ENCODE assay signal across 16 cellular contexts in the genomic region with DNA sequence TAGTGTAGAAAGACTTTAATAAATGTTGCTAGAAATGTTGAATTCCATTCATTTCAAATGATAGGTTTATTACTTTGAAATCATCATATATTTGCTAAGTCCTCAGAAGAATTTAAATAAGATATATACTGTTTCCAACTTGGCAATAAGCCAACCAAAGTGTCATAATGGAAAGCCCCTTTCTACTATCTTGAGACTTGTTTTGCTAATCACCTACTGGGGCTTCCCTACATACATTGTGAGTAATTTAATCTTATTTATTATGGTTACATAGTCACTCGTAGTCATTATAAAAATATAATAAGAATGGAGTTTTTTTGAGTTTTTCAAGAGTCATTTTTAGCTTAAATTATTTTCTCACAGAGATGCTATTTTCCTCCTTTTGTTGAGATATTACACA.
A peak's percentile ranks its signal among the peaks of the same experiment; 100 is the strongest.
DNase-seq lines count a peak whose midpoint lies in the region; ATAC-seq and TF ChIP-seq lines count a peak whose summit lies in the region.
"Had no signal": no experiment of that assay in that cellular context is flagged by ENCODE, and none has a peak within 500 bp of the region (broad histone marks: within the 10 kb centered on the region; RNA-seq: fewer than 3 reads in every experiment).

No MANE protein-coding gene starts in this region.

- TF ChIP-seq CTCF in GM06990 (IDR thresholded peaks at IDR 0.05; ENCODE audit: insufficient read depth, low read length, poor library complexity, severe bottlenecking) (no peak), brain microvascular endothelial cell (IDR thresholded peaks at IDR 0.05; ENCODE audit: low read depth, low read length, missing control alignments) (no peak)

- H3K27ac ChIP-seq in brain microvascular endothelial cell, result no peak overlapping the region
- H3K27ac ChIP-seq: BLaER1 treated with 17β-estradiol and CSF1 and Interleukin-3, amounts not matched to agents 10 nM and 100 nM; breast epithelium; left lung had no signal

- intact Hi-C loops in head of caudate nucleus (cut with DNase I), result no loop called here

- H3K36me3 ChIP-seq in GM06990 (ENCODE audit: control insufficient read depth, insufficient read depth, low read length) (no peaks in the 10 kb centered on the region; the same call in none of the 2 replicates), brain microvascular endothelial cell (replicated peaks) (no peaks in the 10 kb centered on the region)
- H3K36me3 ChIP-seq: BLaER1 treated with 17β-estradiol and CSF1 and Interleukin-3, amounts not matched to agents 10 nM and 100 nM; breast epithelium; left lung had no signal

- no peaks in the 10 kb centered on the region for H3K27me3 ChIP-seq in GM06990 (replicated peaks; ENCODE audit: control insufficient read depth, insufficient read depth, low read length)
- no peaks in the 10 kb centered on the region for H3K27me3 ChIP-seq in brain microvascular endothelial cell (replicated peaks)
- H3K27me3 ChIP-seq: BLaER1 treated with 17β-estradiol and CSF1 and Interleukin-3, amounts not matched to agents 10 nM and 100 nM; breast epithelium; left lung had no signal

- DNase-seq in GM06990 (ENCODE audit: extremely low read depth, insufficient read length) (peak; percentile 43), brain microvascular endothelial cell (peak; percentile 17), head of caudate nucleus (no peak), CD1c-positive myeloid dendritic cell (ENCODE audit: extremely low spot score) (no peak)
- no peak for DNase-seq in stimulated activated CD4-positive, alpha-beta T cell treated with anti-CD3 and anti-CD28 coated beads, Interleukin-2, amount 100 ng/mL, for 48 hours
- DNase-seq: activated CD4-positive, alpha-beta T cell treated with anti-CD3 and anti-CD28 coated beads for 48 hours; GDM1; HCEC 1CT; left lung; NCI-H2081; right cardiac atrium had no signal

- peak; percentile 59 for ATAC-seq in GM19023 (IDR thresholded peaks at IDR 0.05; ENCODE audit: unreplicated experiment)
- peak; percentile 72 for ATAC-seq in HG03045 (IDR thresholded peaks at IDR 0.05; ENCODE audit: unreplicated experiment)
- ATAC-seq in GM21447 (IDR thresholded peaks at IDR 0.05; ENCODE audit: unreplicated experiment), result no peak
- ATAC-seq: left lung, right cardiac atrium had no signal

- no peak overlapping the region for H3K4me3 ChIP-seq in GM06990 (replicated peaks; ENCODE audit: low read depth, low read length)
- no peak overlapping the region for H3K4me3 ChIP-seq in brain microvascular endothelial cell (ENCODE audit: low read depth, low read length)
- H3K4me3 ChIP-seq: BLaER1 treated with 17β-estradiol and CSF1 and Interleukin-3, amounts not matched to agents 10 nM and 100 nM; breast epithelium; left lung had no signal

- in situ Hi-C loops in brain microvascular endothelial cell (cut with HindIII; ENCODE audit: low pct_ligation_motif_present, low sequenced_read_pairs), result no loop called here

Comparison
In these comparisons a context has a peak if more than half of its experiments do, and no peak if none do; other contexts are left out.
1. DNase-seq: peak in GM06990 (single experiment) and brain microvascular endothelial cell (single experiment); none in head of caudate nucleus (0 of 42), CD1c-positive myeloid dendritic cell (single experiment) and stimulated activated CD4-positive, alpha-beta T cell treated with anti-CD3 and anti-CD28 coated beads, Interleukin-2, amount 100 ng/mL, for 48 hours (0 of 2).